1 cellular context compared by ENCODE assay signal in genomic region chr17:78186689-78187595, GRCh38.
A peak's percentile ranks its signal among the peaks of the same experiment; 100 is the strongest.
TF ChIP-seq lines count a peak whose summit lies in the region.

AFMID (plus strand) TSS chr17:78187362; CDS start chr17:78187371, 9 bp downstream.
TK1 (minus strand) TSS chr17:78187052; CDS start chr17:78186994, 58 bp downstream.

TF ChIP-seq in K562, 482 proteins besides CTCF, POLR2A, EP300 and RAD21 (continued from another document and continues in another):
- TF ChIP-seq PRDM10 (IDR thresholded peaks at IDR 0.05; ENCODE audit: partially characterized antibody) (no peak), PCBP2 (IDR thresholded peaks at IDR 0.05; ENCODE audit: low read depth, low read length, poor library complexity, severe bottlenecking) (no peak), TCF7L2 (IDR thresholded peaks at IDR 0.05; ENCODE audit: low read depth, low read length) (no peak), ELF4 (CRISPR knock-in tag; IDR thresholded peaks at IDR 0.05) (no peak), PHF8 (IDR thresholded peaks at IDR 0.05; ENCODE audit: borderline replicate concordance, low read length) (peak; percentile 92; the same call in 1 of the 2 replicates), U2AF1 (optimal IDR thresholded peaks at IDR 0.05; ENCODE audit: low read depth, low read length) (peak; percentile 82), ZNF318 (IDR thresholded peaks at IDR 0.05; ENCODE audit: borderline replicate concordance in 1 of 2, low read depth in 1 of 2) (no peak), MCM2 (IDR thresholded peaks at IDR 0.05; ENCODE audit: low read depth) (no peak), ARID3A (IDR thresholded peaks at IDR 0.05; ENCODE audit: borderline replicate concordance, low read depth, low read length) (no peak), ZNF830 (CRISPR knock-in tag; IDR thresholded peaks at IDR 0.05) (no peak), SFPQ (IDR thresholded peaks at IDR 0.05; ENCODE audit: low read depth, low read length) (no peak), TAF15 (IDR thresholded peaks at IDR 0.05; ENCODE audit: low read depth, low read length) (no peak), NFRKB (IDR thresholded peaks at IDR 0.05; ENCODE audit: low read depth) (0 out of 2 replicates have a peak, but pooled peaks have one; percentile 38), POLR2AphosphoS5 (IDR thresholded peaks at IDR 0.05; ENCODE audit: control insufficient read depth, insufficient read depth, low read depth, low read length) (peak; percentile 76; the same call in 1 of the 2 replicates), HNRNPUL1 (IDR thresholded peaks at IDR 0.05; ENCODE audit: low read length) (no peak), JUN (IDR thresholded peaks at IDR 0.05; ENCODE audit: borderline replicate concordance, low read depth, low read length) (peak; percentile 58; the same call in 1 of the 2 replicates), JUN (CRISPR knock-in tag; IDR thresholded peaks at IDR 0.05; ENCODE audit: borderline replicate concordance) (no peak; the same call in 1 of the 2 replicates), ZNF274 (IDR thresholded peaks at IDR 0.05; ENCODE audit: borderline replicate concordance, low read depth, low read length) (no peak), ZMIZ1 (IDR thresholded peaks at IDR 0.05; ENCODE audit: low read depth in 2 of 2, low read length in 2 of 2) (no peak; a peak in 1 of 4 replicates), TAF9B (IDR thresholded peaks at IDR 0.05; ENCODE audit: partially characterized antibody) (peak; percentile 71), ZNF212 (CRISPR knock-in tag; IDR thresholded peaks at IDR 0.05) (no peak), TRIM24 (IDR thresholded peaks at IDR 0.05) (peak; percentile 73 to 80), DEAF1 (CRISPR knock-in tag; IDR thresholded peaks at IDR 0.05) (no peak), ARID3B (CRISPR knock-in tag; IDR thresholded peaks at IDR 0.05; ENCODE audit: borderline replicate concordance) (no peak), HOXB6 (CRISPR knock-in tag; IDR thresholded peaks at IDR 0.05; ENCODE audit: borderline replicate concordance) (no peak), USF2 (CRISPR knock-in tag; IDR thresholded peaks at IDR 0.05) (peak; percentile 53; the same call in 1 of the 2 replicates), STAG1 (CRISPR knock-in tag; IDR thresholded peaks at IDR 0.05; ENCODE audit: borderline replicate concordance) (no peak), ZNF717 (CRISPR knock-in tag; IDR thresholded peaks at IDR 0.05) (no peak), TRIM28 (IDR thresholded peaks at IDR 0.05) (no peak), KHSRP (IDR thresholded peaks at IDR 0.05) (no peak), FOXK2 (conservative IDR thresholded peaks at IDR 0.05 in 1 of 2, IDR thresholded peaks at IDR 0.05 in 1 of 2; ENCODE audit: low read depth in 2 of 2) (peak; percentile 95 to 97), LCOR (CRISPR knock-in tag; IDR thresholded peaks at IDR 0.05) (peak; percentile 100)
